Comparison of ENCODE assay signal across 8 cellular contexts in genomic region chr19:46471116-46471733, GRCh38. TPM values are rescaled to one million over a fixed set of nuclear protein-coding genes. Genes with fewer than 3 reads are reported as not detected.
DNase-seq lines count a peak whose midpoint lies in the region; ATAC-seq, FAIRE-seq and TF ChIP-seq lines count a peak whose summit lies in the region.

Gene PNMA8A, minus strand, starts transcription at chr19:46471563. Its CDS starts 528 bp downstream, at chr19:46471035.

- no peak for TF ChIP-seq POLR2A in H54 (IDR thresholded peaks at IDR 0.05; ENCODE audit: low read depth, low read length)

- FAIRE-seq in H54 (lab: Jason Lieb, UNC) = no peak

- peak; percentile 79 for ATAC-seq in left lung

- peak; percentile 34 for DNase-seq in DMS114 treated with DMSO at 0.1 percent for 48 hours (lab: John Stamatoyannopoulos, UW; ENCODE audit: unreplicated experiment)
- peak; percentile 75 for DNase-seq in NCI-H2196 (lab: John Stamatoyannopoulos, UW; ENCODE audit: unreplicated experiment)
- DNase-seq in dedifferentiated amniotic fluid mesenchymal stem cell (ENCODE audit: extremely low spot score) = peak; percentile 31
- peak; percentile 58 to 82 for DNase-seq in left lung
- no peak for DNase-seq in HCEC 1CT
- DNase-seq in H54 (ENCODE audit: insufficient read length, low spot score) = no peak
- DNase-seq in stimulated activated CD4-positive, alpha-beta T cell treated with anti-CD3 and anti-CD28 coated beads, Interleukin-2, amount 100 ng/mL, for 24 hours = no peak

- H3K27me3 ChIP-seq in left lung = peaks cover 0 to 64% of the 10 kb centered on the region in 2 donors

- H3K27ac ChIP-seq in left lung (peak within 1 kb of the TSS in 1 of 2 donors; percentile 67), temporal lobe (ENCODE audit: low read depth, low read length) (peak within 1 kb of the TSS; percentile 71)

- H3K4me3 ChIP-seq in left lung = peak within 1 kb of the TSS in 1 of 2 donors; percentile 25

- no peaks in the 10 kb centered on the region for H3K9me3 ChIP-seq in left lung

- no peak for TF ChIP-seq CTCF in left lung (IDR thresholded peaks at IDR 0.05)

- no peaks in the 10 kb centered on the region for H3K36me3 ChIP-seq in left lung

- peaks cover 4% of the 10 kb centered on the region in 2 donors for H3K4me1 ChIP-seq in left lung

- intact Hi-C loops in left lung (cut with DNase I) = no loop called here

RNA-seq across cellular contexts. Expression of gene PNMA8A, which starts in this region (rescaled TPM):
- 1 to 10 TPM; 1.5 to 3.8 TPM for total RNA-seq in left lung
- total RNA-seq in temporal lobe = 69.3 TPM

Comparison
In these comparisons a context has a peak if more than half of its experiments do, and no peak if none do; other contexts are left out.
1. RNA of gene PNMA8A (total RNA-seq): 69.3 TPM in temporal lobe (single experiment); 1.5 to 3.8 TPM in left lung; every median in the first group is over 10 times any median in the second.
2. DNase-seq: peak in DMS114 treated with DMSO at 0.1 percent for 48 hours (single experiment), NCI-H2196 (single experiment), dedifferentiated amniotic fluid mesenchymal stem cell (single experiment) and left lung (2 of 2); none in HCEC 1CT (single experiment), H54 (single experiment) and stimulated activated CD4-positive, alpha-beta T cell treated with anti-CD3 and anti-CD28 coated beads, Interleukin-2, amount 100 ng/mL, for 24 hours (0 of 2).